Comparison of ENCODE assay signal across 8 cellular contexts in the genomic region with DNA sequence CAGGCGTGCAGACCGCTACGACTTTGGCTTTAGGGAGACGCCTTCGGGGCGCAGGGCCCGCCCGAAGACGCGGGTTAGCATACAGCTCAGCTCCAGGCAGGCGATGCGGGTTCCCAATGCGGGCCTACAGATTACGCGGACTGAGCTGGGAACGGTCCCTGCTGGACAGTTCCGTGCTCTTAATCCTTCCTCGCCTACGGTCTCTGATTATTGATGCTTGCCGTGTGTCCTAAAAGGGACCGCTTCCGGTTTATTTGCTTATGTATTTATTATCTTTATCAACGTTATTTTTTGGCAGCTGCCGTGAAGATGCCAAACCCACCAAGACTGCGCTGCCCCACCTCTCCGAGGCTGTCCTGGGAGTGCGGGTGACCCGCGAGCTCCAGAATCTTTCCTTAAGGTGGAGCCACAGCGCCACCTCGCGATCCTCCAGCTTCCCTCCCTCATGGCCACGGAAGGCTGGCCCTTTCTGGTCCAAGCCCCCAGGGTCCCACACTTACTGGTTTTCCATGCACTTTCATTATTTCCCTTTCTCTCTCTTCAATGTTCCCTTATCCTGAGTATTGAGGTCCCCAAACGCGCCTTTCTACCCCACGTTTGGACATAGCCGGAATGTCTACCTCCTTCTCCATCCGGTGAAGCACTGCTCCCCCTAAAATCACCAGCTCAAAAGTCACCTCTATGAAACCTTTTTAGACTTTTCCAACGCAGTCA. TPM values are rescaled to one million over a fixed set of nuclear protein-coding genes. Genes with fewer than 3 reads are reported as not detected.
A peak's percentile ranks its signal among the peaks of the same experiment; 100 is the strongest.
DNase-seq lines count a peak whose midpoint lies in the region; ATAC-seq, FAIRE-seq and TF ChIP-seq lines count a peak whose summit lies in the region.

No MANE protein-coding gene starts in this region.

- H4K5ac ChIP-seq in H1 (ENCODE audit: insufficient read length, low read depth, low read length): no peak overlapping the region

- no peak overlapping the region for H3K23ac ChIP-seq in H1 (ENCODE audit: insufficient read length)

- peak overlapping the region; percentile 72 to 93 for H3K4me2 ChIP-seq in H1 (ENCODE audit: insufficient read depth in 1 of 2, low read depth in 2 of 2, low read length in 2 of 2)

- peak; percentile 95 to 98 for TF ChIP-seq RAD21 in H1 (IDR thresholded peaks at IDR 0.05 in 1 of 2, conservative IDR thresholded peaks at IDR 0.05 in 1 of 2; ENCODE audit: low read depth in 2 of 2, low read length in 2 of 2)

- H3K27ac ChIP-seq in H1 (ENCODE audit: low read depth, low read length): no peak overlapping the region

- in situ Hi-C loops in ACHN (cut with HindIII; ENCODE audit: low pct_ligation_motif_present, low pct_unique_long_range_greater_than_20kb, low sequenced_read_pairs): no loop called here

- H3K27me3 ChIP-seq in H1 (replicated peaks in 1 of 4; ENCODE audit: control insufficient read depth in 3 of 4, extremely low read depth in 1 of 4, insufficient read depth in 3 of 4, low read length in 3 of 4): peaks cover 48 to 53% (median 52%) of the 10 kb centered on the region in 4 experiments

- H4K91ac ChIP-seq in H1 (replicated peaks; ENCODE audit: insufficient read length, low read length): no peak overlapping the region

- H3K27me3 Mint-ChIP-seq in activated CD8-positive, alpha-beta T cell treated with anti-CD3 and anti-CD28 coated beads for 36 hours: peaks cover 45% of the 10 kb centered on the region

- H3K79me1 ChIP-seq in H1 (ENCODE audit: low read depth, low read length): no peaks in the 10 kb centered on the region

- no peak overlapping the region for H2BK15ac ChIP-seq in H1 (ENCODE audit: low read length)

- 7% methylated on average over 39 of the region's 39 CpGs; no CpG with 5 or more reads in 1 of the 2 experiments for WGBS in H1 (ENCODE audit: extremely low coverage in 1 of 2, insufficient coverage in 1 of 2, insufficient read length in 1 of 2, insufficient replicate concordance in 2 of 2, low coverage in 1 of 2, low lambda C conversion rate in 2 of 2, missing lambda C conversion rate in 1 of 2), 2 experiments

- H2AK5ac ChIP-seq in H1 (ENCODE audit: low read depth, low read length): no peak overlapping the region

- no peak overlapping the region for H3K14ac ChIP-seq in H1 (ENCODE audit: insufficient read length)

- FAIRE-seq in H1 (lab: Jason Lieb, UNC): peak; percentile 39

- no peak overlapping the region for H2BK5ac ChIP-seq in H1 (ENCODE audit: low read depth, low read length)

- TF ChIP-seq EP300 in H1 (IDR thresholded peaks at IDR 0.05; ENCODE audit: borderline replicate concordance in 1 of 2, low read depth in 2 of 2, low read length in 2 of 2): no peak

- H2BK120ac ChIP-seq in H1 (replicated peaks; ENCODE audit: low read depth, low read length): no peak overlapping the region

- DNase-seq in ACHN: peak; percentile 58
- peak; percentile 28 for DNase-seq in NCI-H446 treated with DMSO at 0.1 percent for 48 hours (lab: John Stamatoyannopoulos, UW)
- DNase-seq in activated CD8-positive, alpha-beta T cell treated with anti-CD3 and anti-CD28 coated beads for 36 hours: peak; percentile 82
- peak in 1 of 2 experiments; percentile 91 for DNase-seq in H1 (ENCODE audit: low read depth in 1 of 2, low spot score in 2 of 2)
- peak; percentile 73 to 83 (median 76) for DNase-seq in mucosa of descending colon
- peak; percentile 85 for DNase-seq in stimulated activated CD8-positive, alpha-beta memory T cell treated with anti-CD3 and anti-CD28 coated beads, Interleukin-4, amount 100 ng/mL, for 48 hours

- no peak for TF ChIP-seq POLR2A in H1 (IDR thresholded peaks at IDR 0.05; ENCODE audit: control extremely low read depth in 1 of 2, low read depth in 2 of 2, low read length in 2 of 2)

- H3K4me3 Mint-ChIP-seq in activated CD8-positive, alpha-beta T cell treated with anti-CD3 and anti-CD28 coated beads for 36 hours: peak overlapping the region; percentile 56

- H3K36me3 Mint-ChIP-seq in activated CD8-positive, alpha-beta T cell treated with anti-CD3 and anti-CD28 coated beads for 36 hours (ENCODE audit: low read depth): no peaks in the 10 kb centered on the region

- no peak overlapping the region for H3K4ac ChIP-seq in H1 (replicated peaks; ENCODE audit: insufficient read length, low read depth, low read length)

- H2BK20ac ChIP-seq in H1 (ENCODE audit: low read length): no peak overlapping the region

- TF ChIP-seq CTCF in activated CD8-positive, alpha-beta T cell treated with anti-CD3 and anti-CD28 coated beads for 36 hours (IDR thresholded peaks at IDR 0.05): peak; percentile 94
- TF ChIP-seq CTCF in H1 (IDR thresholded peaks at IDR 0.05; ENCODE audit: control extremely low read depth in 1 of 3, insufficient read depth in 1 of 3, low read depth in 1 of 3, low read length in 3 of 3): peak; percentile 88 to 93 (median 90)
- TF ChIP-seq CTCF in mucosa of descending colon (IDR thresholded peaks at IDR 0.05): peak; percentile 56

- H3K18ac ChIP-seq in H1 (ENCODE audit: extremely low read depth, low read length): no peak overlapping the region

- no peak overlapping the region for H3K9ac ChIP-seq in H1 (replicated peaks in 1 of 4; ENCODE audit: extremely low read depth in 1 of 4, low read depth in 3 of 4, low read length in 3 of 4)

- peak overlapping the region in 2 of 4 experiments; percentile 16 to 57; a peak in 5 of 8 replicates for H3K4me3 ChIP-seq in H1 (ENCODE audit: extremely low read depth in 1 of 4, insufficient read depth in 2 of 4, low read depth in 3 of 4, low read length in 4 of 4)
- no peak overlapping the region for H3K4me3 ChIP-seq in mucosa of descending colon

- CTCF ChIA-PET in activated CD8-positive, alpha-beta T cell treated with anti-CD3 and anti-CD28 coated beads for 36 hours (lab: Charles Lee): interaction anchor here (0.7 to 4.1 kb wide), 43 partner anchors 9 to 1158 kb away, joined by 3 to 193 read pairs (median 4); no protein-coding TSS in a partner anchor
- CTCF ChIA-PET in H1 (lab: Charles Lee; ENCODE audit: partially characterized antibody): interaction anchor here (0.7 to 5.1 kb wide), 57 partner anchors 9 to 1344 kb away, joined by 3 to 43 read pairs (median 3); no protein-coding TSS in a partner anchor

- H4K8ac ChIP-seq in H1 (ENCODE audit: extremely low read depth, insufficient read depth, low read length): no peak overlapping the region

- H3K56ac ChIP-seq in H1 (replicated peaks; ENCODE audit: insufficient read length, low read depth, low read length): no peak overlapping the region

- H2BK12ac ChIP-seq in H1 (ENCODE audit: low read depth, low read length): no peak overlapping the region

- H3K4me1 ChIP-seq in H1 (replicated peaks in 1 of 4; ENCODE audit: control insufficient read depth in 3 of 4, insufficient read depth in 4 of 4, low read length in 3 of 4): peaks cover 8 to 19% (median 13%) of the 10 kb centered on the region in 4 experiments; a peak in 6 of 7 replicates
- no peaks in the 10 kb centered on the region for H3K4me1 ChIP-seq in mucosa of descending colon (ENCODE audit: low read depth)

- no peaks in the 10 kb centered on the region for H3K79me2 ChIP-seq in H1 (ENCODE audit: control insufficient read depth in 1 of 2, insufficient read depth in 2 of 2, low read length in 2 of 2)

- ATAC-seq in GM18508 (IDR thresholded peaks at IDR 0.05; ENCODE audit: insufficient read depth, unreplicated experiment) (peak; percentile 54), HG02981 (IDR thresholded peaks at IDR 0.05; ENCODE audit: unreplicated experiment) (peak; percentile 59), mucosa of descending colon (peak; percentile 82)
- ATAC-seq in activated CD8-positive, alpha-beta T cell treated with anti-CD3 and anti-CD28 coated beads for 36 hours: peak; percentile 83

- intact Hi-C loops in activated CD8-positive, alpha-beta T cell treated with anti-CD3 and anti-CD28 coated beads for 36 hours (cut with micrococcal nuclease): loop anchor here (1.0 to 5.0 kb wide), 3 partner anchors 49 to 411 kb away; no protein-coding TSS in a partner anchor
- intact Hi-C loops in mucosa of descending colon (cut with DNase I, micrococcal nuclease): loop anchor here (5.0 to 10.0 kb wide), 3 partner anchors 409 to 934 kb away; no protein-coding TSS in a partner anchor

- H3K36me3 ChIP-seq in H1 (ENCODE audit: control insufficient read depth in 2 of 4, insufficient read depth in 4 of 4, low read length in 3 of 4): no peaks in the 10 kb centered on the region
- H3K36me3 ChIP-seq in mucosa of descending colon (ENCODE audit: low read depth): no peaks in the 10 kb centered on the region

- H3K27ac Mint-ChIP-seq in activated CD8-positive, alpha-beta T cell treated with anti-CD3 and anti-CD28 coated beads for 36 hours: no peak overlapping the region

- POLR2A ChIA-PET in activated CD8-positive, alpha-beta T cell treated with anti-CD3 and anti-CD28 coated beads for 36 hours (lab: Charles Lee): interaction anchor here (0.5 to 0.9 kb wide), 3 partner anchors 183 to 932 kb away, joined by 3 read pairs; no protein-coding TSS in a partner anchor
- POLR2A ChIA-PET in H1 (lab: Charles Lee; ENCODE audit: partially characterized antibody): no interaction called here

- H3K4me1 Mint-ChIP-seq in activated CD8-positive, alpha-beta T cell treated with anti-CD3 and anti-CD28 coated beads for 36 hours (ENCODE audit: low read depth): peaks cover 15% of the 10 kb centered on the region

- H3K23me2 ChIP-seq in H1 (ENCODE audit: low read depth, low read length): peaks cover 15% of the 10 kb centered on the region

- H3K9me3 ChIP-seq in H1 (ENCODE audit: insufficient read depth in 2 of 2, low read depth in 1 of 2, low read length in 1 of 2) (no peaks in the 10 kb centered on the region), mucosa of descending colon (no peaks in the 10 kb centered on the region)

- peaks cover 7 to 12% of the 10 kb centered on the region in 2 experiments for H4K20me1 ChIP-seq in H1 (replicated peaks in 1 of 2; ENCODE audit: control insufficient read depth in 1 of 2, insufficient read depth in 2 of 2, low read length in 2 of 2)

- no peaks in the 10 kb centered on the region for H3K9me3 Mint-ChIP-seq in activated CD8-positive, alpha-beta T cell treated with anti-CD3 and anti-CD28 coated beads for 36 hours

- H2AFZ ChIP-seq in H1 (ENCODE audit: low read length): no peak overlapping the region

TF ChIP-seq in H1, 55 proteins besides CTCF, POLR2A, EP300 and RAD21 (continues in another document):
- TF ChIP-seq CHD2 (IDR thresholded peaks at IDR 0.05; ENCODE audit: low read length): 0 out of 2 replicates have a peak, but pooled peaks have one; percentile 31

RNA-seq across cellular contexts. Expression of a gene that starts 7.0 kb away (rescaled TPM):
- total RNA-seq in activated CD8-positive, alpha-beta T cell treated with anti-CD3 and anti-CD28 coated beads for 36 hours: under 1 TPM in 1 of 2 experiments, not detected in 1; 0.22 TPM
- total RNA-seq in H1 (2021; fragmentation: NEBNext Ultra II Directional; extraction: Animal tissue kit (Norgen Biotek cat#: 25700)): 0.10 and 0.15 TPM in 2 replicates
- 0.12 and 0.16 TPM in 2 replicates for polyA plus RNA-seq in H1 (2011; rRNA removed)
- polyA plus RNA-seq in H1 (2011; cell fraction: cytosol; rRNA removed): 0.03 TPM
- 0.14 TPM for polyA plus RNA-seq in H1 (2011; cell fraction: nucleus; rRNA removed)
- 0.04 to 0.23 TPM (median 0.16 TPM) in 4 replicates for polyA plus RNA-seq in H1 (2012, experiment 1 of 2)
- polyA plus RNA-seq in H1 (2012, experiment 2 of 2): not detected
- polyA plus RNA-seq in H1 (2013, experiment 1 of 2): 0.14 TPM
- polyA plus RNA-seq in H1 (2013, experiment 2 of 2): 0.06 TPM
- not detected in 2 replicates for polyA minus RNA-seq in H1 (2011; rRNA and poly(A)+ RNA removed)
- polyA minus RNA-seq in H1 (2011; cell fraction: cytosol; rRNA and poly(A)+ RNA removed): not detected
- polyA minus RNA-seq in H1 (2011; cell fraction: nucleus; rRNA and poly(A)+ RNA removed): 0.20 TPM
- total RNA-seq in mucosa of descending colon: 10 to 100 TPM in 1 of 3 donors, 1 to 10 TPM in 2; 3.8 to 16.6 (median 7.5) TPM
